18 cellular contexts compared by ENCODE assay signal in genomic region chr22:29345932-29346331, GRCh38. TPM values are rescaled to one million over a fixed set of nuclear protein-coding genes. Genes with fewer than 3 reads are reported as not detected.
DNase-seq lines count a peak whose midpoint lies in the region; ATAC-seq and TF ChIP-seq lines count a peak whose summit lies in the region.
"Had no signal": no experiment of that assay in that cellular context is flagged by ENCODE, and none has a peak within 500 bp of the region (broad histone marks: within the 10 kb centered on the region; RNA-seq: fewer than 3 reads in every experiment).

No MANE protein-coding gene starts in this region.

- TF ChIP-seq CTCF in HFFc6 (IDR thresholded peaks at IDR 0.05) = no peak

- in situ Hi-C loops in ACHN (cut with HindIII; ENCODE audit: low pct_ligation_motif_present, low pct_unique_long_range_greater_than_20kb, low sequenced_read_pairs) = no loop called here

- H3K27me3 Mint-ChIP-seq in HFFc6 (ENCODE audit: insufficient read depth) = no peaks in the 10 kb centered on the region; the same call in none of the 2 replicates
- H3K27me3 Mint-ChIP-seq: stimulated activated naive CD8-positive, alpha-beta T cell treated with anti-CD3 and anti-CD28 coated beads, Interleukin-15, amount 100 ng/mL, for 72 hours had no signal

- H3K4me3 ChIP-seq in adipocyte (ENCODE audit: low read length) = no peak overlapping the region
- H3K4me3 ChIP-seq: HAP-1 had no signal

- peak overlapping the region; percentile 37 for H3K9ac ChIP-seq in adipocyte (ENCODE audit: low read length)

- peaks cover 23% of the 10 kb centered on the region for H3K4me1 ChIP-seq in adipocyte (ENCODE audit: control insufficient read depth, insufficient read depth, low read length)
- H3K4me1 ChIP-seq: HAP-1 had no signal

- H3K27ac ChIP-seq in layer of hippocampus (ENCODE audit: low read depth, low read length) = peak overlapping the region; percentile 13
- H3K27ac ChIP-seq: HL-60 had no signal

- H3K27me3 ChIP-seq in adipocyte (replicated peaks; ENCODE audit: control insufficient read depth, insufficient read depth, low read length) (no peaks in the 10 kb centered on the region), layer of hippocampus (ENCODE audit: control insufficient read depth, insufficient read depth, low read length) (no peaks in the 10 kb centered on the region)
- H3K27me3 ChIP-seq: BE2C had no signal

- H3K4me1 Mint-ChIP-seq in HFFc6 (ENCODE audit: low read depth) = peaks cover 40% of the 10 kb centered on the region
- peaks cover 6% of the 10 kb centered on the region for H3K4me1 Mint-ChIP-seq in stimulated activated effector memory CD8-positive, alpha-beta T cell treated with anti-CD3 and anti-CD28 coated beads, Interleukin-12 subunit alpha, Interleukin-12 subunit beta, amount 100 ng/mL, for 72 hours
- H3K4me1 Mint-ChIP-seq: stimulated activated naive CD8-positive, alpha-beta T cell treated with anti-CD3 and anti-CD28 coated beads, Interleukin-15, amount 100 ng/mL, for 72 hours had no signal

- peaks cover 22% of the 10 kb centered on the region for H3K36me3 Mint-ChIP-seq in HFFc6 (ENCODE audit: low read depth)
- peaks cover 80% of the 10 kb centered on the region for H3K36me3 Mint-ChIP-seq in stimulated activated effector memory CD8-positive, alpha-beta T cell treated with anti-CD3 and anti-CD28 coated beads, Interleukin-12 subunit alpha, Interleukin-12 subunit beta, amount 100 ng/mL, for 72 hours

- ATAC-seq in stimulated activated effector memory CD8-positive, alpha-beta T cell treated with anti-CD3 and anti-CD28 coated beads, Interleukin-12 subunit alpha, Interleukin-12 subunit beta, amount 100 ng/mL, for 72 hours = no peak
- ATAC-seq: stimulated activated naive CD8-positive, alpha-beta T cell treated with anti-CD3 and anti-CD28 coated beads, Interleukin-15, amount 100 ng/mL, for 72 hours had no signal

- no peaks in the 10 kb centered on the region for H3K9me3 Mint-ChIP-seq in HFFc6
- H3K9me3 Mint-ChIP-seq in stimulated activated effector memory CD8-positive, alpha-beta T cell treated with anti-CD3 and anti-CD28 coated beads, Interleukin-12 subunit alpha, Interleukin-12 subunit beta, amount 100 ng/mL, for 72 hours = no peaks in the 10 kb centered on the region
- H3K9me3 Mint-ChIP-seq: stimulated activated naive CD8-positive, alpha-beta T cell treated with anti-CD3 and anti-CD28 coated beads, Interleukin-15, amount 100 ng/mL, for 72 hours had no signal

- no peaks in the 10 kb centered on the region for H3K9me3 ChIP-seq in adipocyte (ENCODE audit: control insufficient read depth, low read length)
- H3K9me3 ChIP-seq: BE2C, HAP-1 had no signal

- H3K36me3 ChIP-seq in adipocyte (ENCODE audit: control insufficient read depth, insufficient read depth, low read length, severe bottlenecking) = peaks cover 57% of the 10 kb centered on the region

- peak overlapping the region; percentile 72 for H3K27ac Mint-ChIP-seq in HFFc6
- peak overlapping the region; percentile 54 for H3K27ac Mint-ChIP-seq in stimulated activated effector memory CD8-positive, alpha-beta T cell treated with anti-CD3 and anti-CD28 coated beads, Interleukin-12 subunit alpha, Interleukin-12 subunit beta, amount 100 ng/mL, for 72 hours

- DNase-seq in HFFc6 (no peak), adipocyte (ENCODE audit: low read depth) (peak; percentile 15), SW 1271 (lab: John Stamatoyannopoulos, UW) (no peak), ACHN (no peak), NCI-H345 treated with DMSO at 0.1 percent for 48 hours (lab: John Stamatoyannopoulos, UW; ENCODE audit: unreplicated experiment) (no peak)
- no peak for DNase-seq in stimulated activated effector memory CD8-positive, alpha-beta T cell treated with anti-CD3 and anti-CD28 coated beads, Interleukin-12 subunit alpha, Interleukin-12 subunit beta, amount 100 ng/mL, for 72 hours (ENCODE audit: low spot score in 2 of 2)
- DNase-seq: activated CD4-positive, alpha-beta T cell treated with anti-CD3 and anti-CD28 coated beads for 1 hour; activated effector memory CD4-positive, alpha-beta T cell treated with Interleukin-2 at 50 U/mL for 16 hours; BE2C; Calu3; left cardiac atrium; NCI-H2029; SIG-M5; stimulated activated CD4-positive, alpha-beta T cell treated with anti-CD3 and anti-CD28 coated beads, Interleukin-1b, Interleukin-23, amount 100 ng/mL, for 48 hours; stimulated activated naive CD8-positive, alpha-beta T cell treated with anti-CD3 and anti-CD28 coated beads, Interleukin-15, amount 100 ng/mL, for 72 hours had no signal

- peak overlapping the region; percentile 36; the same call in 1 of the 2 replicates for H3K4me3 Mint-ChIP-seq in HFFc6
- no peak overlapping the region for H3K4me3 Mint-ChIP-seq in stimulated activated effector memory CD8-positive, alpha-beta T cell treated with anti-CD3 and anti-CD28 coated beads, Interleukin-12 subunit alpha, Interleukin-12 subunit beta, amount 100 ng/mL, for 72 hours
- H3K4me3 Mint-ChIP-seq: stimulated activated naive CD8-positive, alpha-beta T cell treated with anti-CD3 and anti-CD28 coated beads, Interleukin-15, amount 100 ng/mL, for 72 hours had no signal

RNA-seq across cellular contexts. Expression of gene RASL10A, which starts 30.4 kb away (rescaled TPM):
- total RNA-seq in HFFc6 (2021; fragmentation: NEBNext Ultra II Directional; extraction: Animal tissue kit (Norgen Biotek cat#: 25700)) = under 1 TPM in 2 of 6 experiments, not detected in 4; 0.24 to 0.28 TPM

RNA-seq across cellular contexts. Expression of gene GAS2L1, which starts 39.5 kb away (rescaled TPM):
- 10 to 100 TPM; 40.5 to 48.8 (median 43.3) TPM for total RNA-seq in HFFc6 (2021; fragmentation: NEBNext Ultra II Directional; extraction: Animal tissue kit (Norgen Biotek cat#: 25700))

RNA-seq across cellular contexts. Expression of gene AP1B1, which starts 42.4 kb away (rescaled TPM):
- total RNA-seq in HFFc6 (2021; fragmentation: NEBNext Ultra II Directional; extraction: Animal tissue kit (Norgen Biotek cat#: 25700)) = 100 to 1,000 TPM in 1 of 6 experiments, 10 to 100 TPM in 5; 89.1 to 101 (median 89.9) TPM
